ENCODE assay signal across 1 cellular context in the genomic region with DNA sequence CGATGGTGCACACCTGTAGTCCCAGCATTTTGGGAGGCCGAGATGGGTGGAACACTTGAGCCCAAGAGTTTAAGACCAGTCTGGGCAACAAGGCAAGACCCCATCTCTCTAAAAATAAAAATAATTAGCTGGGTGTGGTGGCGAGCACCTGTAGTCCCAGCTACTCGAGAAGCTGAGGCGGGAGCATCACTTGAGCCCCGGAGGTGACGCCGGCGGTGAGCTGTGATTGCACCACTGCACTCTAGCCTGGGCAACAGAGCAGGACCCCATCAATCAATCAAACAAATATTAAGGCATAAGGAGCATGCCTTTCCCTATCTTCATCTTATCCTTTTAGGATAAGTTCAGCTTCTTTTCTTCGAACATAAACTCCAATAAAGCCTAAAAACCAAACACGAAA.
A peak's percentile ranks its signal among the peaks of the same experiment; 100 is the strongest.
TF ChIP-seq lines count a peak whose summit lies in the region.

No MANE protein-coding gene starts in this region.

TF ChIP-seq in HepG2, 621 proteins besides CTCF, POLR2A, EP300 and RAD21 (continued from another document):
- TF ChIP-seq, protein P1, sequence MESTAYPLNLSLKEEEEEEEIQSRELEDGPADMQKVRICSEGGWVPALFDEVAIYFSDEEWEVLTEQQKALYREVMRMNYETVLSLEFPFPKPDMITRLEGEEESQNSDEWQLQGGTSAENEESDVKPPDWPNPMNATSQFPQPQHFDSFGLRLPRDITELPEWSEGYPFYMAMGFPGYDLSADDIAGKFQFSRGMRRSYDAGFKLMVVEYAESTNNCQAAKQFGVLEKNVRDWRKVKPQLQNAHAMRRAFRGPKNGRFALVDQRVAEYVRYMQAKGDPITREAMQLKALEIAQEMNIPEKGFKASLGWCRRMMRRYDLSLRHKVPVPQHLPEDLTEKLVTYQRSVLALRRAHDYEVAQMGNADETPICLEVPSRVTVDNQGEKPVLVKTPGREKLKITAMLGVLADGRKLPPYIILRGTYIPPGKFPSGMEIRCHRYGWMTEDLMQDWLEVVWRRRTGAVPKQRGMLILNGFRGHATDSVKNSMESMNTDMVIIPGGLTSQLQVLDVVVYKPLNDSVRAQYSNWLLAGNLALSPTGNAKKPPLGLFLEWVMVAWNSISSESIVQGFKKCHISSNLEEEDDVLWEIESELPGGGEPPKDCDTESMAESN (CRISPR knock-in tag; conservative IDR thresholded peaks at IDR 0.05): 0 out of 2 replicates have a peak, but pooled peaks have one; percentile 2
- TF ChIP-seq, protein P2, sequence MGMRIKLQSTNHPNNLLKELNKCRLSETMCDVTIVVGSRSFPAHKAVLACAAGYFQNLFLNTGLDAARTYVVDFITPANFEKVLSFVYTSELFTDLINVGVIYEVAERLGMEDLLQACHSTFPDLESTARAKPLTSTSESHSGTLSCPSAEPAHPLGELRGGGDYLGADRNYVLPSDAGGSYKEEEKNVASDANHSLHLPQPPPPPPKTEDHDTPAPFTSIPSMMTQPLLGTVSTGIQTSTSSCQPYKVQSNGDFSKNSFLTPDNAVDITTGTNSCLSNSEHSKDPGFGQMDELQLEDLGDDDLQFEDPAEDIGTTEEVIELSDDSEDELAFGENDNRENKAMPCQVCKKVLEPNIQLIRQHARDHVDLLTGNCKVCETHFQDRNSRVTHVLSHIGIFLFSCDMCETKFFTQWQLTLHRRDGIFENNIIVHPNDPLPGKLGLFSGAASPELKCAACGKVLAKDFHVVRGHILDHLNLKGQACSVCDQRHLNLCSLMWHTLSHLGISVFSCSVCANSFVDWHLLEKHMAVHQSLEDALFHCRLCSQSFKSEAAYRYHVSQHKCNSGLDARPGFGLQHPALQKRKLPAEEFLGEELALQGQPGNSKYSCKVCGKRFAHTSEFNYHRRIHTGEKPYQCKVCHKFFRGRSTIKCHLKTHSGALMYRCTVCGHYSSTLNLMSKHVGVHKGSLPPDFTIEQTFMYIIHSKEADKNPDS (CRISPR knock-in tag; IDR thresholded peaks at IDR 0.05): 0 out of 2 replicates have a peak, but pooled peaks have one; percentile 6
- no peak for TF ChIP-seq ZNF629 (CRISPR knock-in tag; conservative IDR thresholded peaks at IDR 0.05)
- TF ChIP-seq, protein P3, sequence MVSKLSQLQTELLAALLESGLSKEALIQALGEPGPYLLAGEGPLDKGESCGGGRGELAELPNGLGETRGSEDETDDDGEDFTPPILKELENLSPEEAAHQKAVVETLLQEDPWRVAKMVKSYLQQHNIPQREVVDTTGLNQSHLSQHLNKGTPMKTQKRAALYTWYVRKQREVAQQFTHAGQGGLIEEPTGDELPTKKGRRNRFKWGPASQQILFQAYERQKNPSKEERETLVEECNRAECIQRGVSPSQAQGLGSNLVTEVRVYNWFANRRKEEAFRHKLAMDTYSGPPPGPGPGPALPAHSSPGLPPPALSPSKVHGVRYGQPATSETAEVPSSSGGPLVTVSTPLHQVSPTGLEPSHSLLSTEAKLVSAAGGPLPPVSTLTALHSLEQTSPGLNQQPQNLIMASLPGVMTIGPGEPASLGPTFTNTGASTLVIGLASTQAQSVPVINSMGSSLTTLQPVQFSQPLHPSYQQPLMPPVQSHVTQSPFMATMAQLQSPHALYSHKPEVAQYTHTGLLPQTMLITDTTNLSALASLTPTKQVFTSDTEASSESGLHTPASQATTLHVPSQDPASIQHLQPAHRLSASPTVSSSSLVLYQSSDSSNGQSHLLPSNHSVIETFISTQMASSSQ (IDR thresholded peaks at IDR 0.05; ENCODE audit: low read depth): 0 out of 2 replicates have a peak, but pooled peaks have one; percentile 4
- TF ChIP-seq, protein P3 (CRISPR knock-in tag; IDR thresholded peaks at IDR 0.05; ENCODE audit: borderline replicate concordance): no peak
- 0 out of 2 replicates have a peak, but pooled peaks have one; percentile 15 for TF ChIP-seq ZNF12 (CRISPR knock-in tag; IDR thresholded peaks at IDR 0.05)
- TF ChIP-seq ETV6 (CRISPR knock-in tag; conservative IDR thresholded peaks at IDR 0.05): no peak
- peak; percentile 51; the same call in 1 of the 2 replicates for TF ChIP-seq ZNF460 (CRISPR knock-in tag; IDR thresholded peaks at IDR 0.05; ENCODE audit: borderline replicate concordance)
